Comparison of ENCODE assay signal across 1 cellular context in the genomic region with DNA sequence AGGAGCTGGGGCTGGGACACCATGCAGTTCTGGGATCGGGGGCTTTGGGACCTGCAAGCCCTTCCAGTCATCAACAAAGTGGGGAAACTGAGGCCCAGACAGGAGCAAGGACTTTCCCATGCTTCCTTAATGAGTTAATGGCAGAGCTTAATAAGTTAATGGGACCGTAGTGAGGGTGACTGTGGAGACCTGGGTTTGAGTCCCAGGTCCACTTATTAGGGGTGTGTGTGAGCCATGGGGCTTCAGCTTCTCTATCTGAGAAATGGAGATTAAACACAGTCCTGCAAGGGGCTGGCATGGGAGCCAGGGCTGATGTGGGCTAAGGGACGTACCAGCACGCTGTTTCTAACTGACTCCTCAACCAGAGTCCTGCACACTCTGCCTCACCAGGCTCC.
A peak's percentile ranks its signal among the peaks of the same experiment; 100 is the strongest.
TF ChIP-seq lines count a peak whose summit lies in the region.

No MANE protein-coding gene starts in this region.

TF ChIP-seq in HepG2, 621 proteins besides CTCF, POLR2A, EP300 and RAD21 (continues in another document):
- TF ChIP-seq, protein P1, sequence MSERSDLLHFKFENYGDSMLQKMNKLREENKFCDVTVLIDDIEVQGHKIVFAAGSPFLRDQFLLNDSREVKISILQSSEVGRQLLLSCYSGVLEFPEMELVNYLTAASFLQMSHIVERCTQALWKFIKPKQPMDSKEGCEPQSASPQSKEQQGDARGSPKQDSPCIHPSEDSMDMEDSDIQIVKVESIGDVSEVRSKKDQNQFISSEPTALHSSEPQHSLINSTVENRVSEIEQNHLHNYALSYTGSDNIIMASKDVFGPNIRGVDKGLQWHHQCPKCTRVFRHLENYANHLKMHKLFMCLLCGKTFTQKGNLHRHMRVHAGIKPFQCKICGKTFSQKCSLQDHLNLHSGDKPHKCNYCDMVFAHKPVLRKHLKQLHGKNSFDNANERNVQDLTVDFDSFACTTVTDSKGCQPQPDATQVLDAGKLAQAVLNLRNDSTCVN (CRISPR knock-in tag; IDR thresholded peaks at IDR 0.05; ENCODE audit: borderline replicate concordance), result peak; percentile 19; the same call in 1 of the 2 replicates
- TF ChIP-seq SMAD9 (CRISPR knock-in tag; IDR thresholded peaks at IDR 0.05), result 0 out of 2 replicates have a peak, but pooled peaks have one; percentile 6
- 0 out of 2 replicates have a peak, but pooled peaks have one; percentile 29 for TF ChIP-seq FOXC1 (CRISPR knock-in tag; IDR thresholded peaks at IDR 0.05; ENCODE audit: borderline replicate concordance)
- TF ChIP-seq, protein P2, sequence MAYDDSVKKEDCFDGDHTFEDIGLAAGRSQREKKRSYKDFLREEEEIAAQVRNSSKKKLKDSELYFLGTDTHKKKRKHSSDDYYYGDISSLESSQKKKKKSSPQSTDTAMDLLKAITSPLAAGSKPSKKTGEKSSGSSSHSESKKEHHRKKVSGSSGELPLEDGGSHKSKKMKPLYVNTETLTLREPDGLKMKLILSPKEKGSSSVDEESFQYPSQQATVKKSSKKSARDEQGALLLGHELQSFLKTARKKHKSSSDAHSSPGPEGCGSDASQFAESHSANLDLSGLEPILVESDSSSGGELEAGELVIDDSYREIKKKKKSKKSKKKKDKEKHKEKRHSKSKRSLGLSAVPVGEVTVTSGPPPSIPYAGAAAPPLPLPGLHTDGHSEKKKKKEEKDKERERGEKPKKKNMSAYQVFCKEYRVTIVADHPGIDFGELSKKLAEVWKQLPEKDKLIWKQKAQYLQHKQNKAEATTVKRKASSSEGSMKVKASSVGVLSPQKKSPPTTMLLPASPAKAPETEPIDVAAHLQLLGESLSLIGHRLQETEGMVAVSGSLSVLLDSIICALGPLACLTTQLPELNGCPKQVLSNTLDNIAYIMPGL (CRISPR knock-in tag; IDR thresholded peaks at IDR 0.05; ENCODE audit: borderline replicate concordance in 1 of 2, low read depth in 1 of 2), result peak in 1 of 2 experiments; percentile 41; a peak in 1 of 4 replicates
- no peak for TF ChIP-seq AGO2 (optimal IDR thresholded peaks at IDR 0.05; ENCODE audit: low read depth, low read length)
- TF ChIP-seq ZNF792 (CRISPR knock-in tag; IDR thresholded peaks at IDR 0.05), result peak; percentile 18; the same call in 1 of the 2 replicates
- TF ChIP-seq FOXK1 (CRISPR knock-in tag; IDR thresholded peaks at IDR 0.05; ENCODE audit: borderline replicate concordance, low read depth), result no peak
- peak; percentile 69; the same call in 1 of the 2 replicates for TF ChIP-seq ZNF230 (CRISPR knock-in tag; IDR thresholded peaks at IDR 0.05)
- TF ChIP-seq SRSF1 (optimal IDR thresholded peaks at IDR 0.05; ENCODE audit: low read depth, low read length), result peak; percentile 16
- 0 out of 2 replicates have a peak, but pooled peaks have one; percentile 33 for TF ChIP-seq ARNTL (CRISPR knock-in tag; IDR thresholded peaks at IDR 0.05)
- TF ChIP-seq SATB2 (CRISPR knock-in tag; IDR thresholded peaks at IDR 0.05), result 0 out of 2 replicates have a peak, but pooled peaks have one; percentile 5
- no peak for TF ChIP-seq HOXA5 (CRISPR knock-in tag; IDR thresholded peaks at IDR 0.05)
- no peak for TF ChIP-seq KLF12 (CRISPR knock-in tag; IDR thresholded peaks at IDR 0.05; ENCODE audit: borderline replicate concordance)
- TF ChIP-seq, protein P3, sequence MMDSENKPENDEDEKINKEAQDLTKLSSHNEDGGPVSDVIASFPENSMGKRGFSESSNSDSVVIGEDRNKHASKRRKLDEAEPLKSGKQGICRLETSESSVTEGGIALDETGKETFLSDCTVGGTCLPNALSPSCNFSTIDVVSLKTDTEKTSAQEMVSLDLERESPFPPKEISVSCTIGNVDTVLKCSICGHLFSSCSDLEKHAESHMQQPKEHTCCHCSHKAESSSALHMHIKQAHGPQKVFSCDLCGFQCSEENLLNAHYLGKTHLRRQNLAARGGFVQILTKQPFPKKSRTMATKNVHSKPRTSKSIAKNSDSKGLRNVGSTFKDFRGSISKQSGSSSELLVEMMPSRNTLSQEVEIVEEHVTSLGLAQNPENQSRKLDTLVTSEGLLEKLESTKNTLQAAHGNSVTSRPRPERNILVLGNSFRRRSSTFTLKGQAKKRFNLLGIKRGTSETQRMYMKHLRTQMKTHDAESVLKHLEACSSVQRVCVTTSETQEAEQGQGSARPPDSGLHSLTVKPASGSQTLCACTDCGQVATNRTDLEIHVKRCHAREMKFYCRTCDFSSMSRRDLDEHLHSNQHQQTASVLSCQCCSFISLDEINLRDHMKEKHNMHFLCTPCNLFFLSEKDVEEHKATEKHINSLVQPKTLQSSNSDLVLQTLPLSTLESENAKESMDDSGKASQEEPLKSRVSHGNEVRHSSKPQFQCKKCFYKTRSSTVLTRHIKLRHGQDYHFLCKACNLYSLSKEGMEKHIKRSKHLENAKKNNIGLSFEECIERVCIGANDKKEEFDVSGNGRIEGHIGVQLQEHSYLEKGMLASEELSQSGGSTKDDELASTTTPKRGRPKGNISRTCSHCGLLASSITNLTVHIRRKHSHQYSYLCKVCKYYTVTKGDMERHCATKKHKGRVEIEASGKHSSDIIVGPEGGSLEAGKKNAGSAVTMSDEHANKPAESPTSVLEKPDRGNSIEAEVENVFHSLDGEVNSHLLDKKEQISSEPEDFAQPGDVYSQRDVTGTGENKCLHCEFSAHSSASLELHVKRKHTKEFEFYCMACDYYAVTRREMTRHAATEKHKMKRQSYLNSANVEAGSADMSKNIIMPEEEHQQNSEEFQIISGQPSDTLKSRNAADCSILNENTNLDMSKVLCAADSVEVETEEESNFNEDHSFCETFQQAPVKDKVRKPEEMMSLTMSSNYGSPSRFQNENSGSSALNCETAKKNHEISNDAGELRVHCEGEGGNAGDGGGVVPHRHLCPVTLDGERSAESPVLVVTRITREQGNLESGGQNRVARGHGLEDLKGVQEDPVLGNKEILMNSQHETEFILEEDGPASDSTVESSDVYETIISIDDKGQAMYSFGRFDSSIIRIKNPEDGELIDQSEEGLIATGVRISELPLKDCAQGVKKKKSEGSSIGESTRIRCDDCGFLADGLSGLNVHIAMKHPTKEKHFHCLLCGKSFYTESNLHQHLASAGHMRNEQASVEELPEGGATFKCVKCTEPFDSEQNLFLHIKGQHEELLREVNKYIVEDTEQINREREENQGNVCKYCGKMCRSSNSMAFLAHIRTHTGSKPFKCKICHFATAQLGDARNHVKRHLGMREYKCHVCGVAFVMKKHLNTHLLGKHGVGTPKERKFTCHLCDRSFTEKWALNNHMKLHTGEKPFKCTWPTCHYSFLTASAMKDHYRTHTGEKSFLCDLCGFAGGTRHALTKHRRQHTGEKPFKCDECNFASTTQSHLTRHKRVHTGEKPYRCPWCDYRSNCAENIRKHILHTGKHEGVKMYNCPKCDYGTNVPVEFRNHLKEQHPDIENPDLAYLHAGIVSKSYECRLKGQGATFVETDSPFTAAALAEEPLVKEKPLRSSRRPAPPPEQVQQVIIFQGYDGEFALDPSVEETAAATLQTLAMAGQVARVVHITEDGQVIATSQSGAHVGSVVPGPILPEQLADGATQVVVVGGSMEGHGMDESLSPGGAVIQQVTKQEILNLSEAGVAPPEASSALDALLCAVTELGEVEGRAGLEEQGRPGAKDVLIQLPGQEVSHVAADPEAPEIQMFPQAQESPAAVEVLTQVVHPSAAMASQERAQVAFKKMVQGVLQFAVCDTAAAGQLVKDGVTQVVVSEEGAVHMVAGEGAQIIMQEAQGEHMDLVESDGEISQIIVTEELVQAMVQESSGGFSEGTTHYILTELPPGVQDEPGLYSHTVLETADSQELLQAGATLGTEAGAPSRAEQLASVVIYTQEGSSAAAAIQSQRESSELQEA (CRISPR knock-in tag; IDR thresholded peaks at IDR 0.05; ENCODE audit: not compliant biosample characterization), result peak; percentile 4
- peak; percentile 2; the same call in 1 of the 2 replicates for TF ChIP-seq ESRRA (CRISPR knock-in tag; IDR thresholded peaks at IDR 0.05; ENCODE audit: low read depth)
- TF ChIP-seq, protein P4, sequence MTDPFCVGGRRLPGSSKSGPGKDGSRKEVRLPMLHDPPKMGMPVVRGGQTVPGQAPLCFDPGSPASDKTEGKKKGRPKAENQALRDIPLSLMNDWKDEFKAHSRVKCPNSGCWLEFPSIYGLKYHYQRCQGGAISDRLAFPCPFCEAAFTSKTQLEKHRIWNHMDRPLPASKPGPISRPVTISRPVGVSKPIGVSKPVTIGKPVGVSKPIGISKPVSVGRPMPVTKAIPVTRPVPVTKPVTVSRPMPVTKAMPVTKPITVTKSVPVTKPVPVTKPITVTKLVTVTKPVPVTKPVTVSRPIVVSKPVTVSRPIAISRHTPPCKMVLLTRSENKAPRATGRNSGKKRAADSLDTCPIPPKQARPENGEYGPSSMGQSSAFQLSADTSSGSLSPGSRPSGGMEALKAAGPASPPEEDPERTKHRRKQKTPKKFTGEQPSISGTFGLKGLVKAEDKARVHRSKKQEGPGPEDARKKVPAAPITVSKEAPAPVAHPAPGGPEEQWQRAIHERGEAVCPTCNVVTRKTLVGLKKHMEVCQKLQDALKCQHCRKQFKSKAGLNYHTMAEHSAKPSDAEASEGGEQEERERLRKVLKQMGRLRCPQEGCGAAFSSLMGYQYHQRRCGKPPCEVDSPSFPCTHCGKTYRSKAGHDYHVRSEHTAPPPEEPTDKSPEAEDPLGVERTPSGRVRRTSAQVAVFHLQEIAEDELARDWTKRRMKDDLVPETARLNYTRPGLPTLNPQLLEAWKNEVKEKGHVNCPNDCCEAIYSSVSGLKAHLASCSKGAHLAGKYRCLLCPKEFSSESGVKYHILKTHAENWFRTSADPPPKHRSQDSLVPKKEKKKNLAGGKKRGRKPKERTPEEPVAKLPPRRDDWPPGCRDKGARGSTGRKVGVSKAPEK (CRISPR knock-in tag; IDR thresholded peaks at IDR 0.05; ENCODE audit: borderline replicate concordance), result no peak
- 0 out of 2 replicates have a peak, but pooled peaks have one; percentile 5 for TF ChIP-seq ZNF431 (CRISPR knock-in tag; IDR thresholded peaks at IDR 0.05; ENCODE audit: borderline replicate concordance, low read depth)
- TF ChIP-seq ISX (CRISPR knock-in tag; conservative IDR thresholded peaks at IDR 0.05), result 0 out of 2 replicates have a peak, but pooled peaks have one; percentile 0
- TF ChIP-seq CBX1 (IDR thresholded peaks at IDR 0.05; ENCODE audit: low read depth), result peak; percentile 1
- no peak for TF ChIP-seq FOXJ3 (CRISPR knock-in tag; IDR thresholded peaks at IDR 0.05; ENCODE audit: borderline replicate concordance)
- peak; percentile 61; the same call in 1 of the 2 replicates for TF ChIP-seq RBFOX2 (IDR thresholded peaks at IDR 0.05; ENCODE audit: low read depth, low read length)
- TF ChIP-seq POLR2G (IDR thresholded peaks at IDR 0.05; ENCODE audit: low read depth, low read length), result no peak
- 0 out of 2 replicates have a peak, but pooled peaks have one; percentile 63 for TF ChIP-seq EED (CRISPR knock-in tag; IDR thresholded peaks at IDR 0.05)
- 0 out of 2 replicates have a peak, but pooled peaks have one; percentile 10 for TF ChIP-seq ZNF766 (CRISPR knock-in tag; IDR thresholded peaks at IDR 0.05; ENCODE audit: borderline replicate concordance)
- peak; percentile 81 for TF ChIP-seq ZNF761 (CRISPR knock-in tag; conservative IDR thresholded peaks at IDR 0.05)
- TF ChIP-seq ZNF781 (CRISPR knock-in tag; IDR thresholded peaks at IDR 0.05; ENCODE audit: borderline replicate concordance, not compliant biosample characterization), result no peak
- TF ChIP-seq, protein P5, sequence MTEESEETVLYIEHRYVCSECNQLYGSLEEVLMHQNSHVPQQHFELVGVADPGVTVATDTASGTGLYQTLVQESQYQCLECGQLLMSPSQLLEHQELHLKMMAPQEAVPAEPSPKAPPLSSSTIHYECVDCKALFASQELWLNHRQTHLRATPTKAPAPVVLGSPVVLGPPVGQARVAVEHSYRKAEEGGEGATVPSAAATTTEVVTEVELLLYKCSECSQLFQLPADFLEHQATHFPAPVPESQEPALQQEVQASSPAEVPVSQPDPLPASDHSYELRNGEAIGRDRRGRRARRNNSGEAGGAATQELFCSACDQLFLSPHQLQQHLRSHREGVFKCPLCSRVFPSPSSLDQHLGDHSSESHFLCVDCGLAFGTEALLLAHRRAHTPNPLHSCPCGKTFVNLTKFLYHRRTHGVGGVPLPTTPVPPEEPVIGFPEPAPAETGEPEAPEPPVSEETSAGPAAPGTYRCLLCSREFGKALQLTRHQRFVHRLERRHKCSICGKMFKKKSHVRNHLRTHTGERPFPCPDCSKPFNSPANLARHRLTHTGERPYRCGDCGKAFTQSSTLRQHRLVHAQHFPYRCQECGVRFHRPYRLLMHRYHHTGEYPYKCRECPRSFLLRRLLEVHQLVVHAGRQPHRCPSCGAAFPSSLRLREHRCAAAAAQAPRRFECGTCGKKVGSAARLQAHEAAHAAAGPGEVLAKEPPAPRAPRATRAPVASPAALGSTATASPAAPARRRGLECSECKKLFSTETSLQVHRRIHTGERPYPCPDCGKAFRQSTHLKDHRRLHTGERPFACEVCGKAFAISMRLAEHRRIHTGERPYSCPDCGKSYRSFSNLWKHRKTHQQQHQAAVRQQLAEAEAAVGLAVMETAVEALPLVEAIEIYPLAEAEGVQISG (CRISPR knock-in tag; IDR thresholded peaks at IDR 0.05), result peak; percentile 29
- TF ChIP-seq, protein P6, sequence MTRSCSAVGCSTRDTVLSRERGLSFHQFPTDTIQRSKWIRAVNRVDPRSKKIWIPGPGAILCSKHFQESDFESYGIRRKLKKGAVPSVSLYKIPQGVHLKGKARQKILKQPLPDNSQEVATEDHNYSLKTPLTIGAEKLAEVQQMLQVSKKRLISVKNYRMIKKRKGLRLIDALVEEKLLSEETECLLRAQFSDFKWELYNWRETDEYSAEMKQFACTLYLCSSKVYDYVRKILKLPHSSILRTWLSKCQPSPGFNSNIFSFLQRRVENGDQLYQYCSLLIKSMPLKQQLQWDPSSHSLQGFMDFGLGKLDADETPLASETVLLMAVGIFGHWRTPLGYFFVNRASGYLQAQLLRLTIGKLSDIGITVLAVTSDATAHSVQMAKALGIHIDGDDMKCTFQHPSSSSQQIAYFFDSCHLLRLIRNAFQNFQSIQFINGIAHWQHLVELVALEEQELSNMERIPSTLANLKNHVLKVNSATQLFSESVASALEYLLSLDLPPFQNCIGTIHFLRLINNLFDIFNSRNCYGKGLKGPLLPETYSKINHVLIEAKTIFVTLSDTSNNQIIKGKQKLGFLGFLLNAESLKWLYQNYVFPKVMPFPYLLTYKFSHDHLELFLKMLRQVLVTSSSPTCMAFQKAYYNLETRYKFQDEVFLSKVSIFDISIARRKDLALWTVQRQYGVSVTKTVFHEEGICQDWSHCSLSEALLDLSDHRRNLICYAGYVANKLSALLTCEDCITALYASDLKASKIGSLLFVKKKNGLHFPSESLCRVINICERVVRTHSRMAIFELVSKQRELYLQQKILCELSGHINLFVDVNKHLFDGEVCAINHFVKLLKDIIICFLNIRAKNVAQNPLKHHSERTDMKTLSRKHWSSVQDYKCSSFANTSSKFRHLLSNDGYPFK (CRISPR knock-in tag; IDR thresholded peaks at IDR 0.05; ENCODE audit: borderline replicate concordance), result no peak
- 0 out of 2 replicates have a peak, but pooled peaks have one; percentile 47 for TF ChIP-seq PAWR (CRISPR knock-in tag; IDR thresholded peaks at IDR 0.05; ENCODE audit: borderline replicate concordance)
- TF ChIP-seq ZSCAN29 (CRISPR knock-in tag; conservative IDR thresholded peaks at IDR 0.05), result 0 out of 2 replicates have a peak, but pooled peaks have one; percentile 31
- TF ChIP-seq, protein P7, sequence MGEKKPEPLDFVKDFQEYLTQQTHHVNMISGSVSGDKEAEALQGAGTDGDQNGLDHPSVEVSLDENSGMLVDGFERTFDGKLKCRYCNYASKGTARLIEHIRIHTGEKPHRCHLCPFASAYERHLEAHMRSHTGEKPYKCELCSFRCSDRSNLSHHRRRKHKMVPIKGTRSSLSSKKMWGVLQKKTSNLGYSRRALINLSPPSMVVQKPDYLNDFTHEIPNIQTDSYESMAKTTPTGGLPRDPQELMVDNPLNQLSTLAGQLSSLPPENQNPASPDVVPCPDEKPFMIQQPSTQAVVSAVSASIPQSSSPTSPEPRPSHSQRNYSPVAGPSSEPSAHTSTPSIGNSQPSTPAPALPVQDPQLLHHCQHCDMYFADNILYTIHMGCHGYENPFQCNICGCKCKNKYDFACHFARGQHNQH (CRISPR knock-in tag; IDR thresholded peaks at IDR 0.05), result 0 out of 2 replicates have a peak, but pooled peaks have one; percentile 7
